ENCODE assay signal across 12 cellular contexts in the genomic region with DNA sequence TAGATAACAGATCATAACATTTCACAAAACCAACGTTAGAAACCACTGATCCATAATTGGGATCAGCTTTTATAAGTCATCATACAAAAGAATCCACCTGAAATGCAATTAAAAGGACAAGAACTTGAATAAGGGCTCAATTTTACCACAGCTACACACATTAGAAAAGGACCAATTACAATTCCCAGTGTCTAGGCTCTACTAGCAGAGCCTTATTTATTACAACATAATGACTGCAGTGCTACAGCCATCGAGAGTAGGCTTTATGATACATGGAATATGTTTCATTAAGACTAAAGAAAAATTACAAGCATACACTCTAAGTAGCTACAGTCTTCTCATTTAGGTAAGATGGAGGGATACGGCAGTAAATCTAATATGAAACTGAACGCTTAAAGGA. TPM values are rescaled to one million over a fixed set of nuclear protein-coding genes. Genes with fewer than 3 reads are reported as not detected.
DNase-seq lines count a peak whose midpoint lies in the region; ATAC-seq and TF ChIP-seq lines count a peak whose summit lies in the region.
"Had no signal": no experiment of that assay in that cellular context is flagged by ENCODE, and none has a peak within 500 bp of the region (broad histone marks: within the 10 kb centered on the region; RNA-seq: fewer than 3 reads in every experiment).

No MANE protein-coding gene starts in this region.

- H3K4me3 Mint-ChIP-seq in GM23338 = no peak overlapping the region; the same call in 2 of the 3 replicates
- H3K4me3 Mint-ChIP-seq in activated CD4-positive, alpha-beta memory T cell treated with anti-CD3 and anti-CD28 coated beads for 36 hours = no peak overlapping the region

- no peak overlapping the region for H3K27ac ChIP-seq in BLaER1
- no peak overlapping the region for H3K27ac ChIP-seq in GM23338 (ENCODE audit: low read depth)
- H3K27ac ChIP-seq in lower lobe of right lung = peak overlapping the region; percentile 42
- H3K27ac ChIP-seq: ovary had no signal

- peaks cover 71% of the 10 kb centered on the region for H4K20me1 ChIP-seq in BLaER1
- H4K20me1 ChIP-seq in GM23338 (replicated peaks; ENCODE audit: insufficient read depth) = peaks cover 20% of the 10 kb centered on the region

- CTCF ChIA-PET in activated CD4-positive, alpha-beta memory T cell treated with anti-CD3 and anti-CD28 coated beads for 36 hours (lab: Charles Lee) = interaction anchor here (0.6 to 3.5 kb wide), 2 partner anchors 11 to 85 kb away, joined by 4 to 29 read pairs; no protein-coding TSS in a partner anchor

- DNase-seq in GM23338 (ENCODE audit: low spot score) = no peak
- DNase-seq in activated CD4-positive, alpha-beta memory T cell treated with anti-CD3 and anti-CD28 coated beads for 36 hours = no peak
- no peak for DNase-seq in lower lobe of right lung
- DNase-seq in stimulated activated CD4-positive, alpha-beta T cell treated with anti-CD3 and anti-CD28 coated beads, Interleukin-4, amount 100 ng/mL, for 1 hour = no peak
- no peak for DNase-seq in GF-D8 (lab: John Stamatoyannopoulos, UW)
- no peak for DNase-seq in NOMO-1 treated with DMSO at 0.1 percent for 48 hours (lab: John Stamatoyannopoulos, UW; ENCODE audit: unreplicated experiment)
- DNase-seq: activated CD4-positive, alpha-beta T cell treated with anti-CD3 and anti-CD28 coated beads, Interleukin-2, amount 50 U/mL, for 4 hours; hypothalamus; KBM-7; ovary had no signal

- no peaks in the 10 kb centered on the region for H3F3A ChIP-seq in GM23338 (replicated peaks; ENCODE audit: low read depth)

- H3K27me3 ChIP-seq in BLaER1 = no peaks in the 10 kb centered on the region
- H3K27me3 ChIP-seq in GM23338 (ENCODE audit: insufficient read depth) = no peaks in the 10 kb centered on the region
- H3K27me3 ChIP-seq in lower lobe of right lung (ENCODE audit: low read depth) = no peaks in the 10 kb centered on the region
- H3K27me3 ChIP-seq: ovary had no signal

- ATAC-seq in GM23338 (no peak), lower lobe of right lung (no peak), HG02973 (IDR thresholded peaks at IDR 0.05; ENCODE audit: unreplicated experiment) (no peak)

- peaks cover 88% of the 10 kb centered on the region for H3K79me2 ChIP-seq in GM23338 (replicated peaks; ENCODE audit: insufficient read depth)

- H3K36me3 ChIP-seq in BLaER1 = peaks cover 34% of the 10 kb centered on the region; the same call in 1 of the 2 replicates
- H3K36me3 ChIP-seq in GM23338 (ENCODE audit: insufficient read depth) = no peaks in the 10 kb centered on the region
- peaks cover 17% of the 10 kb centered on the region for H3K36me3 ChIP-seq in lower lobe of right lung
- H3K36me3 ChIP-seq: ovary had no signal

- peak overlapping the region; percentile 93 for H3K4me2 ChIP-seq in BLaER1
- H3K4me2 ChIP-seq in GM23338 = peak overlapping the region; percentile 85

- TF ChIP-seq CTCF in GM23338 (conservative IDR thresholded peaks at IDR 0.05; ENCODE audit: low read depth in 2 of 2) = no peak
- TF ChIP-seq CTCF in lower lobe of right lung (IDR thresholded peaks at IDR 0.05) = no peak

- H3K36me3 Mint-ChIP-seq in GM23338 (ENCODE audit: low read depth) = peaks cover 21% of the 10 kb centered on the region
- peaks cover 20% of the 10 kb centered on the region for H3K36me3 Mint-ChIP-seq in activated CD4-positive, alpha-beta memory T cell treated with anti-CD3 and anti-CD28 coated beads for 36 hours

- H3K9me3 ChIP-seq in BLaER1 (no peaks in the 10 kb centered on the region), lower lobe of right lung (no peaks in the 10 kb centered on the region)
- H3K9me3 ChIP-seq: ovary had no signal

- POLR2A ChIA-PET in activated CD4-positive, alpha-beta memory T cell treated with anti-CD3 and anti-CD28 coated beads for 36 hours (lab: Charles Lee) = interaction anchor here (1.3 to 2.6 kb wide), 3 partner anchors 10 to 81 kb away, joined by 4 to 14 read pairs (median 10); no protein-coding TSS in a partner anchor

- H3K4me3 ChIP-seq in BLaER1 (peak overlapping the region; percentile 88), GM23338 (peak overlapping the region; percentile 92), lower lobe of right lung (peak overlapping the region; percentile 81)

- 0 out of 2 replicates have a peak overlapping the region, but pooled peaks have one; percentile 84 for H3K27ac Mint-ChIP-seq in GM23338
- H3K27ac Mint-ChIP-seq in activated CD4-positive, alpha-beta memory T cell treated with anti-CD3 and anti-CD28 coated beads for 36 hours = peak overlapping the region; percentile 40

- intact Hi-C loops in activated CD4-positive, alpha-beta memory T cell treated with anti-CD3 and anti-CD28 coated beads for 36 hours (cut with micrococcal nuclease) = no loop called here
- intact Hi-C loops in lower lobe of right lung (cut with DNase I) = no loop called here

- H3K4me1 ChIP-seq in BLaER1 = peaks cover 52% of the 10 kb centered on the region
- H3K4me1 ChIP-seq in GM23338 (ENCODE audit: insufficient read depth) = peaks cover 42% of the 10 kb centered on the region
- H3K4me1 ChIP-seq in lower lobe of right lung = peaks cover 71% of the 10 kb centered on the region

- H3K9me2 ChIP-seq in GM23338 (ENCODE audit: insufficient read depth) = no peaks in the 10 kb centered on the region

- no peaks in the 10 kb centered on the region for H3K9me3 Mint-ChIP-seq in GM23338
- H3K9me3 Mint-ChIP-seq in activated CD4-positive, alpha-beta memory T cell treated with anti-CD3 and anti-CD28 coated beads for 36 hours = no peaks in the 10 kb centered on the region

- no peak overlapping the region for H2AFZ ChIP-seq in GM23338

- peaks cover 46% of the 10 kb centered on the region for H3K4me1 Mint-ChIP-seq in GM23338
- peaks cover 60% of the 10 kb centered on the region for H3K4me1 Mint-ChIP-seq in activated CD4-positive, alpha-beta memory T cell treated with anti-CD3 and anti-CD28 coated beads for 36 hours (ENCODE audit: low read depth)

- H3K9ac ChIP-seq in BLaER1 = 0 out of 2 replicates have a peak overlapping the region, but pooled peaks have one; percentile 98

- H3K27me3 Mint-ChIP-seq in GM23338 (ENCODE audit: insufficient read depth, low read depth, poor library complexity) = no peaks in the 10 kb centered on the region
- no peaks in the 10 kb centered on the region for H3K27me3 Mint-ChIP-seq in activated CD4-positive, alpha-beta memory T cell treated with anti-CD3 and anti-CD28 coated beads for 36 hours

TF ChIP-seq in GM23338, 12 proteins besides CTCF, POLR2A, EP300 and RAD21 (continues in another document):
- TF ChIP-seq ZNF114 (CRISPR knock-in tag; IDR thresholded peaks at IDR 0.05) (no peak), ZNF331 (CRISPR knock-in tag; IDR thresholded peaks at IDR 0.05; ENCODE audit: low read depth) (no peak), EZH2 (IDR thresholded peaks at IDR 0.05; ENCODE audit: low read depth, unreplicated experiment) (no peak), CREB1 (CRISPR knock-in tag; IDR thresholded peaks at IDR 0.05; ENCODE audit: low read depth) (no peak), NANOG (IDR thresholded peaks at IDR 0.05; ENCODE audit: borderline replicate concordance) (no peak)
- TF ChIP-seq, protein P1, sequence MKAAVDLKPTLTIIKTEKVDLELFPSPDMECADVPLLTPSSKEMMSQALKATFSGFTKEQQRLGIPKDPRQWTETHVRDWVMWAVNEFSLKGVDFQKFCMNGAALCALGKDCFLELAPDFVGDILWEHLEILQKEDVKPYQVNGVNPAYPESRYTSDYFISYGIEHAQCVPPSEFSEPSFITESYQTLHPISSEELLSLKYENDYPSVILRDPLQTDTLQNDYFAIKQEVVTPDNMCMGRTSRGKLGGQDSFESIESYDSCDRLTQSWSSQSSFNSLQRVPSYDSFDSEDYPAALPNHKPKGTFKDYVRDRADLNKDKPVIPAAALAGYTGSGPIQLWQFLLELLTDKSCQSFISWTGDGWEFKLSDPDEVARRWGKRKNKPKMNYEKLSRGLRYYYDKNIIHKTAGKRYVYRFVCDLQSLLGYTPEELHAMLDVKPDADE (IDR thresholded peaks at IDR 0.05) = no peak

RNA-seq across cellular contexts. Expression of a gene that starts 2.9 kb away (rescaled TPM):
- total RNA-seq in GM23338 (2014; rRNA removed; shearing (Covaris generic)) = 61.4 and 69.3 TPM in 2 replicates
- polyA plus RNA-seq in GM23338 (2016; fragmentation: Nextera tagmentation; extraction: Ambion mirVana) = 36.3 and 46.0 TPM in 2 replicates
- total RNA-seq in activated CD4-positive, alpha-beta memory T cell treated with anti-CD3 and anti-CD28 coated beads for 36 hours = 10 to 100 TPM; 54.8 to 57.7 TPM
- 44.0 TPM for total RNA-seq in lower lobe of right lung
